ENCODE assay signal across 8 cellular contexts in genomic region chr4:73258668-73259551, GRCh38. TPM values are rescaled to one million over a fixed set of nuclear protein-coding genes. Genes with fewer than 3 reads are reported as not detected.
DNase-seq lines count a peak whose midpoint lies in the region; ATAC-seq and TF ChIP-seq lines count a peak whose summit lies in the region.

A gene with protein sequence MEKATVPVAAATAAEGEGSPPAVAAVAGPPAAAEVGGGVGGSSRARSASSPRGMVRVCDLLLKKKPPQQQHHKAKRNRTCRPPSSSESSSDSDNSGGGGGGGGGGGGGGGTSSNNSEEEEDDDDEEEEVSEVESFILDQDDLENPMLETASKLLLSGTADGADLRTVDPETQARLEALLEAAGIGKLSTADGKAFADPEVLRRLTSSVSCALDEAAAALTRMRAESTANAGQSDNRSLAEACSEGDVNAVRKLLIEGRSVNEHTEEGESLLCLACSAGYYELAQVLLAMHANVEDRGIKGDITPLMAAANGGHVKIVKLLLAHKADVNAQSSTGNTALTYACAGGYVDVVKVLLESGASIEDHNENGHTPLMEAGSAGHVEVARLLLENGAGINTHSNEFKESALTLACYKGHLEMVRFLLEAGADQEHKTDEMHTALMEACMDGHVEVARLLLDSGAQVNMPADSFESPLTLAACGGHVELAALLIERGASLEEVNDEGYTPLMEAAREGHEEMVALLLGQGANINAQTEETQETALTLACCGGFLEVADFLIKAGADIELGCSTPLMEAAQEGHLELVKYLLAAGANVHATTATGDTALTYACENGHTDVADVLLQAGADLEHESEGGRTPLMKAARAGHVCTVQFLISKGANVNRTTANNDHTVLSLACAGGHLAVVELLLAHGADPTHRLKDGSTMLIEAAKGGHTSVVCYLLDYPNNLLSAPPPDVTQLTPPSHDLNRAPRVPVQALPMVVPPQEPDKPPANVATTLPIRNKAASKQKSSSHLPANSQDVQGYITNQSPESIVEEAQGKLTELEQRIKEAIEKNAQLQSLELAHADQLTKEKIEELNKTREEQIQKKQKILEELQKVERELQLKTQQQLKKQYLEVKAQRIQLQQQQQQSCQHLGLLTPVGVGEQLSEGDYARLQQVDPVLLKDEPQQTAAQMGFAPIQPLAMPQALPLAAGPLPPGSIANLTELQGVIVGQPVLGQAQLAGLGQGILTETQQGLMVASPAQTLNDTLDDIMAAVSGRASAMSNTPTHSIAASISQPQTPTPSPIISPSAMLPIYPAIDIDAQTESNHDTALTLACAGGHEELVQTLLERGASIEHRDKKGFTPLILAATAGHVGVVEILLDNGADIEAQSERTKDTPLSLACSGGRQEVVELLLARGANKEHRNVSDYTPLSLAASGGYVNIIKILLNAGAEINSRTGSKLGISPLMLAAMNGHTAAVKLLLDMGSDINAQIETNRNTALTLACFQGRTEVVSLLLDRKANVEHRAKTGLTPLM (N-terminal part only) (minus strand): TSS chr4:73258798. CDS start chr4:73258668, 130 bp downstream.

- H3K9ac ChIP-seq in Karpas-422 (ENCODE audit: low read length), result peak within 1 kb of the TSS; percentile 98

- POLR2A ChIA-PET in naive thymus-derived CD4-positive, alpha-beta T cell (lab: Charles Lee), result interaction anchor here (0.6 to 7.0 kb wide), 8 partner anchors 9 to 728 kb away, joined by 3 to 84 read pairs (median 5); partner anchors contain the start of gene COX18

- H3K9me3 Mint-ChIP-seq in activated T-helper 1 cell treated with anti-CD3 and anti-CD28 coated beads, Interleukin-12 subunit alpha, Interleukin-12 subunit beta, Interleukin-2, Interleukin-4 antibody, amounts not matched to agents 30 ng/mL and 10 ng/mL and 1 ng/mL, durations not matched to agents 14 hours and 24 hours and 36 hours, result no peaks in the 10 kb centered on the region
- H3K9me3 Mint-ChIP-seq in naive thymus-derived CD4-positive, alpha-beta T cell, result peaks cover 0 to 6% (median 0%) of the 10 kb centered on the region in 11 donors
- no peaks in the 10 kb centered on the region for H3K9me3 Mint-ChIP-seq in stimulated activated naive B cell treated with anti-CD40 and anti-IgM and Interleukin-4, amounts not matched to agents 10 μg/mL and 1 μg/mL and 100 μg/mL, for 72 hours

- peak within 1 kb of the TSS; percentile 73 for H3K4me2 ChIP-seq in DOHH2 (ENCODE audit: low read length)
- peak within 1 kb of the TSS; percentile 98 for H3K4me2 ChIP-seq in Karpas-422 (ENCODE audit: low read depth, low read length, poor library complexity, severe bottlenecking)

- H3K4me3 ChIP-seq in DOHH2 (ENCODE audit: low read length) (peak within 1 kb of the TSS; percentile 91), Karpas-422 (ENCODE audit: low read length) (peak within 1 kb of the TSS; percentile 94)
- H3K4me3 ChIP-seq in naive thymus-derived CD4-positive, alpha-beta T cell (ENCODE audit: low read length), result peak within 1 kb of the TSS; percentile 81

- H3K27me3 Mint-ChIP-seq in activated T-helper 1 cell treated with anti-CD3 and anti-CD28 coated beads, Interleukin-12 subunit alpha, Interleukin-12 subunit beta, Interleukin-2, Interleukin-4 antibody, amounts not matched to agents 30 ng/mL and 10 ng/mL and 1 ng/mL, durations not matched to agents 14 hours and 24 hours and 36 hours (ENCODE audit: insufficient read depth), result no peaks in the 10 kb centered on the region
- H3K27me3 Mint-ChIP-seq in naive thymus-derived CD4-positive, alpha-beta T cell, result no peaks in the 10 kb centered on the region
- H3K27me3 Mint-ChIP-seq in stimulated activated naive B cell treated with anti-CD40 and anti-IgM and Interleukin-4, amounts not matched to agents 10 μg/mL and 1 μg/mL and 100 μg/mL, for 72 hours, result no peaks in the 10 kb centered on the region

- peak; percentile 73 for ATAC-seq in GM21825 (IDR thresholded peaks at IDR 0.05; ENCODE audit: unreplicated experiment)
- peak; percentile 87 for ATAC-seq in naive thymus-derived CD4-positive, alpha-beta T cell
- ATAC-seq in stimulated activated naive B cell treated with anti-CD40 and anti-IgM and Interleukin-4, amounts not matched to agents 10 μg/mL and 1 μg/mL and 100 μg/mL, for 72 hours (replicated peaks), result peak; percentile 82 to 86

- H3F3A ChIP-seq in DOHH2 (ENCODE audit: control insufficient read depth, insufficient read depth), result 0 out of 2 replicates have a peak, but pooled peaks cover 4% of the 10 kb centered on the region

- peak within 1 kb of the TSS; percentile 99 for H3K4me3 Mint-ChIP-seq in activated T-helper 1 cell treated with anti-CD3 and anti-CD28 coated beads, Interleukin-12 subunit alpha, Interleukin-12 subunit beta, Interleukin-2, Interleukin-4 antibody, amounts not matched to agents 30 ng/mL and 10 ng/mL and 1 ng/mL, durations not matched to agents 14 hours and 24 hours and 36 hours
- H3K4me3 Mint-ChIP-seq in naive thymus-derived CD4-positive, alpha-beta T cell, result peak within 1 kb of the TSS; percentile 98 to 100 (median 99)
- H3K4me3 Mint-ChIP-seq in stimulated activated naive B cell treated with anti-CD40 and anti-IgM and Interleukin-4, amounts not matched to agents 10 μg/mL and 1 μg/mL and 100 μg/mL, for 72 hours, result peak within 1 kb of the TSS; percentile 97

- H3K79me2 ChIP-seq in DOHH2 (ENCODE audit: control insufficient read depth, low read length) (peaks cover 79% of the 10 kb centered on the region), Karpas-422 (ENCODE audit: low read length) (peaks cover 68% of the 10 kb centered on the region)

- DNase-seq in Karpas-422, result peak; percentile 97
- peak; percentile 90 for DNase-seq in RKO (ENCODE audit: low spot score)
- peak; percentile 91 for DNase-seq in activated T-helper 1 cell treated with anti-CD3 and anti-CD28 coated beads, Interleukin-12 subunit alpha, Interleukin-12 subunit beta, Interleukin-2, Interleukin-4 antibody, amounts not matched to agents 30 ng/mL and 10 ng/mL and 1 ng/mL, durations not matched to agents 14 hours and 24 hours and 36 hours (ENCODE audit: low spot score)
- DNase-seq in fibroblast of gingiva (ENCODE audit: low read depth), result peak; percentile 93
- DNase-seq in naive thymus-derived CD4-positive, alpha-beta T cell, result peak; percentile 82 to 92 (median 89)
- DNase-seq in stimulated activated naive B cell treated with anti-CD40 and anti-IgM and Interleukin-4, amounts not matched to agents 10 μg/mL and 1 μg/mL and 100 μg/mL, for 72 hours, result peak; percentile 90

- peak within 1 kb of the TSS; percentile 83 for H3K27ac ChIP-seq in DOHH2 (ENCODE audit: low read depth, low read length)
- H3K27ac ChIP-seq in Karpas-422 (ENCODE audit: low read length), result peak within 1 kb of the TSS; percentile 82
- peak within 1 kb of the TSS; percentile 98 for H3K27ac ChIP-seq in naive thymus-derived CD4-positive, alpha-beta T cell (ENCODE audit: low read depth, low read length)

- H4K20me1 ChIP-seq in DOHH2 (ENCODE audit: control insufficient read depth, insufficient read depth, low read depth, low read length), result peaks cover 13% of the 10 kb centered on the region; the same call in 1 of the 2 replicates
- peaks cover 44% of the 10 kb centered on the region for H4K20me1 ChIP-seq in Karpas-422 (ENCODE audit: insufficient read depth, low read depth, low read length)

- TF ChIP-seq CTCF in DOHH2 (IDR thresholded peaks at IDR 0.05; ENCODE audit: low read depth, low read length, poor library complexity, severe bottlenecking), result no peak

- no peaks in the 10 kb centered on the region for H3K9me2 ChIP-seq in DOHH2 (replicated peaks; ENCODE audit: control insufficient read depth, low read length)
- no peaks in the 10 kb centered on the region for H3K9me2 ChIP-seq in Karpas-422 (replicated peaks; ENCODE audit: insufficient read depth, low read length)

- CTCF ChIA-PET in naive thymus-derived CD4-positive, alpha-beta T cell (lab: Charles Lee), result interaction anchor here (0.8 to 1.5 kb wide), 2 partner anchors 10 to 36 kb away, joined by 4 read pairs; no protein-coding TSS in a partner anchor

- peak within 1 kb of the TSS; percentile 90 for H2AFZ ChIP-seq in Karpas-422 (ENCODE audit: low read length)

- H3K36me3 Mint-ChIP-seq in activated T-helper 1 cell treated with anti-CD3 and anti-CD28 coated beads, Interleukin-12 subunit alpha, Interleukin-12 subunit beta, Interleukin-2, Interleukin-4 antibody, amounts not matched to agents 30 ng/mL and 10 ng/mL and 1 ng/mL, durations not matched to agents 14 hours and 24 hours and 36 hours (ENCODE audit: low read depth), result peaks cover 10% of the 10 kb centered on the region
- peaks cover 0 to 5% (median 0%) of the 10 kb centered on the region in 5 donors for H3K36me3 Mint-ChIP-seq in naive thymus-derived CD4-positive, alpha-beta T cell
- H3K36me3 Mint-ChIP-seq in stimulated activated naive B cell treated with anti-CD40 and anti-IgM and Interleukin-4, amounts not matched to agents 10 μg/mL and 1 μg/mL and 100 μg/mL, for 72 hours, result peaks cover 15 to 17% of the 10 kb centered on the region in 2 donors

- no peaks in the 10 kb centered on the region for H3K9me3 ChIP-seq in DOHH2 (ENCODE audit: control insufficient read depth, insufficient read depth, low read length)
- H3K9me3 ChIP-seq in Karpas-422 (ENCODE audit: low read length), result no peaks in the 10 kb centered on the region
- H3K9me3 ChIP-seq in naive thymus-derived CD4-positive, alpha-beta T cell (ENCODE audit: control insufficient read depth in 2 of 3, low read length in 3 of 3), result no peaks in the 10 kb centered on the region

- H3K36me3 ChIP-seq in DOHH2 (ENCODE audit: control insufficient read depth, low read length) (peaks cover 56% of the 10 kb centered on the region), Karpas-422 (ENCODE audit: insufficient read depth, low read length) (peaks cover 28% of the 10 kb centered on the region)
- peaks cover 0 to 9% (median 0%) of the 10 kb centered on the region in 3 experiments for H3K36me3 ChIP-seq in naive thymus-derived CD4-positive, alpha-beta T cell (ENCODE audit: control insufficient read depth in 2 of 3, insufficient read depth in 3 of 3, low read length in 3 of 3)

- peak within 1 kb of the TSS; percentile 99 for H3K27ac Mint-ChIP-seq in activated T-helper 1 cell treated with anti-CD3 and anti-CD28 coated beads, Interleukin-12 subunit alpha, Interleukin-12 subunit beta, Interleukin-2, Interleukin-4 antibody, amounts not matched to agents 30 ng/mL and 10 ng/mL and 1 ng/mL, durations not matched to agents 14 hours and 24 hours and 36 hours
- peak within 1 kb of the TSS; percentile 99 to 100 (median 100) for H3K27ac Mint-ChIP-seq in naive thymus-derived CD4-positive, alpha-beta T cell
- peak within 1 kb of the TSS; percentile 100 for H3K27ac Mint-ChIP-seq in stimulated activated naive B cell treated with anti-CD40 and anti-IgM and Interleukin-4, amounts not matched to agents 10 μg/mL and 1 μg/mL and 100 μg/mL, for 72 hours

- intact Hi-C loops in activated T-helper 1 cell treated with anti-CD3 and anti-CD28 coated beads, Interleukin-12 subunit alpha, Interleukin-12 subunit beta, Interleukin-2, Interleukin-4 antibody, amounts not matched to agents 30 ng/mL and 10 ng/mL and 1 ng/mL, durations not matched to agents 14 hours and 24 hours and 36 hours (cut with micrococcal nuclease), result loop anchor here (1.0 to 10.0 kb wide), 6 partner anchors 172 to 900 kb away; partner anchors contain the start of genes COX18 and MTHFD2L
- intact Hi-C loops in naive thymus-derived CD4-positive, alpha-beta T cell (cut with micrococcal nuclease), result loop anchor here (1.0 to 10.0 kb wide), 11 partner anchors 36 to 1186 kb away; partner anchors contain the start of genes COX18 (in 2 of the 2), AREG (in 1 of the 2) and MTHFD2L (in 1 of the 2)

- no peaks in the 10 kb centered on the region for H3K27me3 ChIP-seq in DOHH2 (ENCODE audit: control insufficient read depth, low read length)
- no peaks in the 10 kb centered on the region for H3K27me3 ChIP-seq in Karpas-422 (ENCODE audit: low read length)
- H3K27me3 ChIP-seq in naive thymus-derived CD4-positive, alpha-beta T cell (ENCODE audit: control insufficient read depth in 2 of 2, insufficient read depth in 2 of 2, low read length in 2 of 2), result no peaks in the 10 kb centered on the region

- peaks cover 43% of the 10 kb centered on the region for H3K4me1 ChIP-seq in DOHH2 (ENCODE audit: control insufficient read depth, low read length)
- peaks cover 39% of the 10 kb centered on the region for H3K4me1 ChIP-seq in Karpas-422 (ENCODE audit: low read length)
- peaks cover 6 to 44% of the 10 kb centered on the region in 2 donors for H3K4me1 ChIP-seq in naive thymus-derived CD4-positive, alpha-beta T cell (ENCODE audit: control insufficient read depth in 2 of 2, insufficient read depth in 2 of 2, low read length in 2 of 2)

- peaks cover 48% of the 10 kb centered on the region for H3K4me1 Mint-ChIP-seq in activated T-helper 1 cell treated with anti-CD3 and anti-CD28 coated beads, Interleukin-12 subunit alpha, Interleukin-12 subunit beta, Interleukin-2, Interleukin-4 antibody, amounts not matched to agents 30 ng/mL and 10 ng/mL and 1 ng/mL, durations not matched to agents 14 hours and 24 hours and 36 hours (ENCODE audit: low read depth)
- peaks cover 37 to 90% (median 65%) of the 10 kb centered on the region in 7 donors for H3K4me1 Mint-ChIP-seq in naive thymus-derived CD4-positive, alpha-beta T cell
- peaks cover 17 to 58% of the 10 kb centered on the region in 2 donors for H3K4me1 Mint-ChIP-seq in stimulated activated naive B cell treated with anti-CD40 and anti-IgM and Interleukin-4, amounts not matched to agents 10 μg/mL and 1 μg/mL and 100 μg/mL, for 72 hours

RNA-seq across cellular contexts. Expression of the gene that starts here (rescaled TPM):
- total RNA-seq in Karpas-422 (2014; rRNA removed; shearing (Covaris generic); ENCODE audit: low replicate concordance), result 46.6 and 71.0 TPM in 2 replicates
- 68.6 and 72.4 TPM in 2 replicates for total RNA-seq in activated T-helper 1 cell treated with anti-CD3 and anti-CD28 coated beads, Interleukin-12 subunit alpha, Interleukin-12 subunit beta, Interleukin-2, Interleukin-4 antibody, amounts not matched to agents 30 ng/mL and 10 ng/mL and 1 ng/mL, durations not matched to agents 14 hours and 24 hours and 36 hours
- 10 to 100 TPM; 54.4 to 67.5 (median 59.6) TPM for total RNA-seq in naive thymus-derived CD4-positive, alpha-beta T cell
- 10 to 100 TPM; 13.1 to 18.4 TPM for polyA plus RNA-seq in naive thymus-derived CD4-positive, alpha-beta T cell

Comparison
In these comparisons a context has a peak if more than half of its experiments do, and no peak if none do; other contexts are left out.
1. Peak in every context shown above with its lines: DNase-seq, ATAC-seq, H3K4me3 ChIP-seq and H3K27ac ChIP-seq.